In genomic region chr6:17700421-17701416, GRCh38 we compare ENCODE assay signal across 12 cellular contexts. TPM values are rescaled to one million over a fixed set of nuclear protein-coding genes. Genes with fewer than 3 reads are reported as not detected.
DNase-seq lines count a peak whose midpoint lies in the region; ATAC-seq and TF ChIP-seq lines count a peak whose summit lies in the region.
"Had no signal": no experiment of that assay in that cellular context is flagged by ENCODE, and none has a peak within 500 bp of the region (broad histone marks: within the 10 kb centered on the region; RNA-seq: fewer than 3 reads in every experiment).

No MANE protein-coding gene starts in this region.

- no peaks in the 10 kb centered on the region for H3K27me3 ChIP-seq in right atrium auricular region
- H3K27me3 ChIP-seq: brain microvascular endothelial cell, esophagus muscularis mucosa had no signal

- no peaks in the 10 kb centered on the region for H3K9me3 ChIP-seq in right atrium auricular region
- H3K9me3 ChIP-seq: esophagus muscularis mucosa had no signal

- peaks cover 14% of the 10 kb centered on the region for H3K36me3 Mint-ChIP-seq in dendritic cell treated with granulocyte-macrophage colony-stimulating factor and Interleukin-4, amounts not matched to agents 40 ng/mL and 50 ng/mL, for 4 days (ENCODE audit: low read depth)

- intact Hi-C loops in Right ventricle myocardium superior (cut with DNase I): loop anchor here (10.0 kb wide), 1 partner anchor 96 kb away; the partner anchor contains the start of gene FAM8A1
- intact Hi-C loops in dendritic cell treated with granulocyte-macrophage colony-stimulating factor and Interleukin-4, amounts not matched to agents 40 ng/mL and 50 ng/mL, for 4 days (cut with micrococcal nuclease): loop anchor here (10.0 kb wide), 1 partner anchor 454 kb away; the partner anchor contains the start of genes KDM1B and TPMT

- DNase-seq in right atrium auricular region (ENCODE audit: low spot score) (no peak), Right ventricle myocardium superior (no peak), OCI-M1 (lab: John Stamatoyannopoulos, UW) (peak; percentile 90), NCI-H2029 (lab: John Stamatoyannopoulos, UW) (no peak), nucleus accumbens (lab: John Stamatoyannopoulos, UW) (no peak)
- no peak for DNase-seq in stimulated activated naive CD8-positive, alpha-beta T cell treated with anti-CD3 and anti-CD28 coated beads, Interleukin-15, amount 100 ng/mL, for 72 hours
- DNase-seq: brain microvascular endothelial cell, NCI-H2171 treated with DMSO at 0.1 percent for 48 hours had no signal

- peaks cover 0 to 55% of the 10 kb centered on the region in 2 donors for H3K4me1 ChIP-seq in right atrium auricular region

- H3K4me3 ChIP-seq in right atrium auricular region: no peak overlapping the region
- H3K4me3 ChIP-seq: esophagus muscularis mucosa had no signal

- H3K9me3 Mint-ChIP-seq in dendritic cell treated with granulocyte-macrophage colony-stimulating factor and Interleukin-4, amounts not matched to agents 40 ng/mL and 50 ng/mL, for 4 days: no peaks in the 10 kb centered on the region
- H3K9me3 Mint-ChIP-seq in stimulated activated naive CD8-positive, alpha-beta T cell treated with anti-CD3 and anti-CD28 coated beads, Interleukin-15, amount 100 ng/mL, for 72 hours: no peaks in the 10 kb centered on the region
- H3K9me3 Mint-ChIP-seq: nephron had no signal

- ATAC-seq in Right ventricle myocardium superior (ENCODE audit: poor library complexity) (no peak), HG03432 (IDR thresholded peaks at IDR 0.05; ENCODE audit: unreplicated experiment) (no peak)
- no peak for ATAC-seq in stimulated activated naive CD8-positive, alpha-beta T cell treated with anti-CD3 and anti-CD28 coated beads, Interleukin-15, amount 100 ng/mL, for 72 hours

- H3K27me3 Mint-ChIP-seq in dendritic cell treated with granulocyte-macrophage colony-stimulating factor and Interleukin-4, amounts not matched to agents 40 ng/mL and 50 ng/mL, for 4 days: no peaks in the 10 kb centered on the region
- no peaks in the 10 kb centered on the region for H3K27me3 Mint-ChIP-seq in stimulated activated naive CD8-positive, alpha-beta T cell treated with anti-CD3 and anti-CD28 coated beads, Interleukin-15, amount 100 ng/mL, for 72 hours

- TF ChIP-seq CTCF in right atrium auricular region (IDR thresholded peaks at IDR 0.05): no peak

- H3K4me3 Mint-ChIP-seq in dendritic cell treated with granulocyte-macrophage colony-stimulating factor and Interleukin-4, amounts not matched to agents 40 ng/mL and 50 ng/mL, for 4 days: peak overlapping the region; percentile 13
- peak overlapping the region; percentile 15 to 46 for H3K4me3 Mint-ChIP-seq in stimulated activated naive CD8-positive, alpha-beta T cell treated with anti-CD3 and anti-CD28 coated beads, Interleukin-15, amount 100 ng/mL, for 72 hours
- H3K4me3 Mint-ChIP-seq: nephron had no signal

- peaks cover 47% of the 10 kb centered on the region for H3K4me1 Mint-ChIP-seq in dendritic cell treated with granulocyte-macrophage colony-stimulating factor and Interleukin-4, amounts not matched to agents 40 ng/mL and 50 ng/mL, for 4 days (ENCODE audit: low read depth)
- peaks cover 57% of the 10 kb centered on the region for H3K4me1 Mint-ChIP-seq in stimulated activated naive CD8-positive, alpha-beta T cell treated with anti-CD3 and anti-CD28 coated beads, Interleukin-15, amount 100 ng/mL, for 72 hours

- H3K27ac ChIP-seq in right atrium auricular region: peak overlapping the region; percentile 4 to 33
- H3K27ac ChIP-seq: brain microvascular endothelial cell had no signal

- no peak overlapping the region for H3K27ac Mint-ChIP-seq in dendritic cell treated with granulocyte-macrophage colony-stimulating factor and Interleukin-4, amounts not matched to agents 40 ng/mL and 50 ng/mL, for 4 days
- H3K27ac Mint-ChIP-seq in stimulated activated naive CD8-positive, alpha-beta T cell treated with anti-CD3 and anti-CD28 coated beads, Interleukin-15, amount 100 ng/mL, for 72 hours: peak overlapping the region; percentile 7 to 48
- H3K27ac Mint-ChIP-seq: nephron had no signal

- H3K36me3 ChIP-seq in right atrium auricular region: no peaks in the 10 kb centered on the region
- H3K36me3 ChIP-seq: brain microvascular endothelial cell had no signal

RNA-seq across cellular contexts. Expression of gene NUP153, which starts 6.0 kb away (rescaled TPM):
- total RNA-seq in right atrium auricular region (10 to 100 TPM; 23.1 to 28.5 TPM), Right ventricle myocardium superior (23.6 TPM)
